Comparison of ENCODE assay signal across 1 cellular context in the genomic region with DNA sequence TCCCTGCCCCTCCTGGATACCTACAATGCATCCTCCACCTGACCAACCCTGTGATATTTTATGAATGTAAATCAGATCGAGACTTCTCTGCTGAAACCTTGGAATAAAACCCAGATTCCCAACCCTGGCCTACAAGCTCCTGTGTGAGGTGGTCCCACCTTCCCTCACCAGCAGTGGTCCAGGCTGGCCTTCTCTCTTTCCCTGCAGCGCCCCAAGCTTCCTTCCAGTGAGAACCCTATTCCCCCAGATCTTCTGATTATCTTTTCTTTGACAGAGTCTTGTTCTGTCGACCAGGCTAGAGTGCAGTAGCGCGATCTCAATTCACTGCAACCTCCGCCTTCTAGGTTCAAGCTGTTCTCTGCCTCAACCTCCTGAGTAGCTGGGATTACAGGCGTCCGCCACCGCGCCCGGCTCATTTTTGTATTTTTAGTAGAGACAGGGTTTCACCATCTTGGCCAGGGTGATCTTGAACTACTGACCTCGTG.
TF ChIP-seq lines count a peak whose summit lies in the region.

No MANE protein-coding gene starts in this region.

TF ChIP-seq in GM23338, 12 proteins besides CTCF, POLR2A, EP300 and RAD21 (continued from another document):
- TF ChIP-seq, protein P1, sequence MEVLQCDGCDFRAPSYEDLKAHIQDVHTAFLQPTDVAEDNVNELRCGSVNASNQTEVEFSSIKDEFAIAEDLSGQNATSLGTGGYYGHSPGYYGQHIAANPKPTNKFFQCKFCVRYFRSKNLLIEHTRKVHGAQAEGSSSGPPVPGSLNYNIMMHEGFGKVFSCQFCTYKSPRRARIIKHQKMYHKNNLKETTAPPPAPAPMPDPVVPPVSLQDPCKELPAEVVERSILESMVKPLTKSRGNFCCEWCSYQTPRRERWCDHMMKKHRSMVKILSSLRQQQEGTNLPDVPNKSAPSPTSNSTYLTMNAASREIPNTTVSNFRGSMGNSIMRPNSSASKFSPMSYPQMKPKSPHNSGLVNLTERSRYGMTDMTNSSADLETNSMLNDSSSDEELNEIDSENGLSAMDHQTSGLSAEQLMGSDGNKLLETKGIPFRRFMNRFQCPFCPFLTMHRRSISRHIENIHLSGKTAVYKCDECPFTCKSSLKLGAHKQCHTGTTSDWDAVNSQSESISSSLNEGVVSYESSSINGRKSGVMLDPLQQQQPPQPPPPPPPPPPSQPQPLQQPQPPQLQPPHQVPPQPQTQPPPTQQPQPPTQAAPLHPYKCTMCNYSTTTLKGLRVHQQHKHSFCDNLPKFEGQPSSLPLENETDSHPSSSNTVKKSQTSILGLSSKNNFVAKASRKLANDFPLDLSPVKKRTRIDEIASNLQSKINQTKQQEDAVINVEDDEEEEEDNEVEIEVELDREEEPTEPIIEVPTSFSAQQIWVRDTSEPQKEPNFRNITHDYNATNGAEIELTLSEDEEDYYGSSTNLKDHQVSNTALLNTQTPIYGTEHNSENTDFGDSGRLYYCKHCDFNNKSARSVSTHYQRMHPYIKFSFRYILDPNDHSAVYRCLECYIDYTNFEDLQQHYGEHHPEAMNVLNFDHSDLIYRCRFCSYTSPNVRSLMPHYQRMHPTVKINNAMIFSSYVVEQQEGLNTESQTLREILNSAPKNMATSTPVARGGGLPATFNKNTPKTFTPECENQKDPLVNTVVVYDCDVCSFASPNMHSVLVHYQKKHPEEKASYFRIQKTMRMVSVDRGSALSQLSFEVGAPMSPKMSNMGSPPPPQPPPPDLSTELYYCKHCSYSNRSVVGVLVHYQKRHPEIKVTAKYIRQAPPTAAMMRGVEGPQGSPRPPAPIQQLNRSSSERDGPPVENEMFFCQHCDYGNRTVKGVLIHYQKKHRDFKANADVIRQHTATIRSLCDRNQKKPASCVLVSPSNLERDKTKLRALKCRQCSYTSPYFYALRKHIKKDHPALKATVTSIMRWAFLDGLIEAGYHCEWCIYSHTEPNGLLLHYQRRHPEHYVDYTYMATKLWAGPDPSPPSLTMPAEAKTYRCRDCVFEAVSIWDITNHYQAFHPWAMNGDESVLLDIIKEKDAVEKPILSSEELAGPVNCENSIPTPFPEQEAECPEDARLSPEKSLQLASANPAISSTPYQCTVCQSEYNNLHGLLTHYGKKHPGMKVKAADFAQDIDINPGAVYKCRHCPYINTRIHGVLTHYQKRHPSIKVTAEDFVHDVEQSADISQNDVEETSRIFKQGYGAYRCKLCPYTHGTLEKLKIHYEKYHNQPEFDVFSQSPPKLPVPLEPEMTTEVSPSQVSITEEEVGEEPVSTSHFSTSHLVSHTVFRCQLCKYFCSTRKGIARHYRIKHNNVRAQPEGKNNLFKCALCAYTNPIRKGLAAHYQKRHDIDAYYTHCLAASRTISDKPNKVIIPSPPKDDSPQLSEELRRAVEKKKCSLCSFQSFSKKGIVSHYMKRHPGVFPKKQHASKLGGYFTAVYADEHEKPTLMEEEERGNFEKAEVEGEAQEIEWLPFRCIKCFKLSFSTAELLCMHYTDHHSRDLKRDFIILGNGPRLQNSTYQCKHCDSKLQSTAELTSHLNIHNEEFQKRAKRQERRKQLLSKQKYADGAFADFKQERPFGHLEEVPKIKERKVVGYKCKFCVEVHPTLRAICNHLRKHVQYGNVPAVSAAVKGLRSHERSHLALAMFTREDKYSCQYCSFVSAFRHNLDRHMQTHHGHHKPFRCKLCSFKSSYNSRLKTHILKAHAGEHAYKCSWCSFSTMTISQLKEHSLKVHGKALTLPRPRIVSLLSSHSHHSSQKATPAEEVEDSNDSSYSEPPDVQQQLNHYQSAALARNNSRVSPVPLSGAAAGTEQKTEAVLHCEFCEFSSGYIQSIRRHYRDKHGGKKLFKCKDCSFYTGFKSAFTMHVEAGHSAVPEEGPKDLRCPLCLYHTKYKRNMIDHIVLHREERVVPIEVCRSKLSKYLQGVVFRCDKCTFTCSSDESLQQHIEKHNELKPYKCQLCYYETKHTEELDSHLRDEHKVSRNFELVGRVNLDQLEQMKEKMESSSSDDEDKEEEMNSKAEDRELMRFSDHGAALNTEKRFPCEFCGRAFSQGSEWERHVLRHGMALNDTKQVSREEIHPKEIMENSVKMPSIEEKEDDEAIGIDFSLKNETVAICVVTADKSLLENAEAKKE (CRISPR knock-in tag; IDR thresholded peaks at IDR 0.05): no peak
- TF ChIP-seq, protein P2, sequence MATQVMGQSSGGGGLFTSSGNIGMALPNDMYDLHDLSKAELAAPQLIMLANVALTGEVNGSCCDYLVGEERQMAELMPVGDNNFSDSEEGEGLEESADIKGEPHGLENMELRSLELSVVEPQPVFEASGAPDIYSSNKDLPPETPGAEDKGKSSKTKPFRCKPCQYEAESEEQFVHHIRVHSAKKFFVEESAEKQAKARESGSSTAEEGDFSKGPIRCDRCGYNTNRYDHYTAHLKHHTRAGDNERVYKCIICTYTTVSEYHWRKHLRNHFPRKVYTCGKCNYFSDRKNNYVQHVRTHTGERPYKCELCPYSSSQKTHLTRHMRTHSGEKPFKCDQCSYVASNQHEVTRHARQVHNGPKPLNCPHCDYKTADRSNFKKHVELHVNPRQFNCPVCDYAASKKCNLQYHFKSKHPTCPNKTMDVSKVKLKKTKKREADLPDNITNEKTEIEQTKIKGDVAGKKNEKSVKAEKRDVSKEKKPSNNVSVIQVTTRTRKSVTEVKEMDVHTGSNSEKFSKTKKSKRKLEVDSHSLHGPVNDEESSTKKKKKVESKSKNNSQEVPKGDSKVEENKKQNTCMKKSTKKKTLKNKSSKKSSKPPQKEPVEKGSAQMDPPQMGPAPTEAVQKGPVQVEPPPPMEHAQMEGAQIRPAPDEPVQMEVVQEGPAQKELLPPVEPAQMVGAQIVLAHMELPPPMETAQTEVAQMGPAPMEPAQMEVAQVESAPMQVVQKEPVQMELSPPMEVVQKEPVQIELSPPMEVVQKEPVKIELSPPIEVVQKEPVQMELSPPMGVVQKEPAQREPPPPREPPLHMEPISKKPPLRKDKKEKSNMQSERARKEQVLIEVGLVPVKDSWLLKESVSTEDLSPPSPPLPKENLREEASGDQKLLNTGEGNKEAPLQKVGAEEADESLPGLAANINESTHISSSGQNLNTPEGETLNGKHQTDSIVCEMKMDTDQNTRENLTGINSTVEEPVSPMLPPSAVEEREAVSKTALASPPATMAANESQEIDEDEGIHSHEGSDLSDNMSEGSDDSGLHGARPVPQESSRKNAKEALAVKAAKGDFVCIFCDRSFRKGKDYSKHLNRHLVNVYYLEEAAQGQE (IDR thresholded peaks at IDR 0.05; ENCODE audit: unreplicated experiment): no peak
- no peak for TF ChIP-seq CREB1 (CRISPR knock-in tag; IDR thresholded peaks at IDR 0.05; ENCODE audit: low read depth)
